ENCODE assay signal across 32 cellular contexts in genomic region chr4:99362768-99363167, GRCh38. TPM values are rescaled to one million over a fixed set of nuclear protein-coding genes. Genes with fewer than 3 reads are reported as not detected.
A peak's percentile ranks its signal among the peaks of the same experiment; 100 is the strongest.
DNase-seq lines count a peak whose midpoint lies in the region; ATAC-seq and TF ChIP-seq lines count a peak whose summit lies in the region.
"Had no signal": no experiment of that assay in that cellular context is flagged by ENCODE, and none has a peak within 500 bp of the region (broad histone marks: within the 10 kb centered on the region; RNA-seq: fewer than 3 reads in every experiment).

No MANE protein-coding gene starts in this region.

- ATAC-seq in left ventricle myocardium superior (peak; percentile 94), T-helper 17 cell (no peak)
- no peak for ATAC-seq in stimulated activated naive CD8-positive, alpha-beta T cell treated with anti-CD3 and anti-CD28 coated beads, Interleukin-15, Interleukin-2, amounts not matched to agents 100 U/mL and 50 U/mL, for 24 hours
- ATAC-seq: activated T-cell treated with anti-CD3 and anti-CD28 coated beads, Interleukin-2, amount 50 U/mL, for 72 hours; left lung; naive thymus-derived CD4-positive, alpha-beta T cell; stimulated activated naive CD8-positive, alpha-beta T cell treated with anti-CD3 and anti-CD28 coated beads, Interleukin-15, amount 100 ng/mL, for 72 hours had no signal

- H3K27ac Mint-ChIP-seq in T-helper 17 cell: no peak overlapping the region
- H3K27ac Mint-ChIP-seq: activated CD4-positive, alpha-beta T cell treated with anti-CD3 and anti-CD28 coated beads, Interleukin-2, amount 10 ng/mL, durations not matched to agents 7 days and 5 days; activated T-cell treated with anti-CD3 and anti-CD28 coated beads, Interleukin-2, amount 50 U/mL, for 72 hours; immature natural killer cell; mesothelial cell of epicardium; naive thymus-derived CD4-positive, alpha-beta T cell; stimulated activated naive CD8-positive, alpha-beta T cell treated with anti-CD3 and anti-CD28 coated beads, Interleukin-15, amount 100 ng/mL, for 72 hours had no signal

- H3K36me3 ChIP-seq in ascending aorta (no peaks in the 10 kb centered on the region), tibial artery (no peaks in the 10 kb centered on the region)
- H3K36me3 ChIP-seq: BLaER1 treated with 17β-estradiol and CSF1 and Interleukin-3, amounts not matched to agents 10 nM and 100 nM; left lung; WERI-Rb-1 had no signal

- peaks cover 3% of the 10 kb centered on the region for H3K4me1 Mint-ChIP-seq in T-helper 17 cell
- H3K4me1 Mint-ChIP-seq: activated CD4-positive, alpha-beta T cell treated with anti-CD3 and anti-CD28 coated beads, Interleukin-2, amount 10 ng/mL, durations not matched to agents 7 days and 5 days; stimulated activated naive CD8-positive, alpha-beta T cell treated with anti-CD3 and anti-CD28 coated beads, Interleukin-15, amount 100 ng/mL, for 72 hours had no signal

- DNase-seq in NCI-H524 (lab: John Stamatoyannopoulos, UW): peak; percentile 54 to 78
- DNase-seq in ascending aorta (ENCODE audit: low spot score in 2 of 2): no peak
- DNase-seq in left ventricle myocardium superior: peak; percentile 36
- peak in 1 of 2 donors; percentile 70 for DNase-seq in tibial artery
- no peak for DNase-seq in T-helper 17 cell
- no peak for DNase-seq in stimulated activated naive CD8-positive, alpha-beta T cell treated with anti-CD3 and anti-CD28 coated beads, Interleukin-15, Interleukin-2, amounts not matched to agents 100 U/mL and 50 U/mL, for 24 hours
- no peak for DNase-seq in H4 (ENCODE audit: low spot score)
- DNase-seq: activated CD4-positive, alpha-beta T cell treated with anti-CD3 and anti-CD28 coated beads, Interleukin-2, amount 10 ng/mL, durations not matched to agents 7 days and 5 days; activated naive CD4-positive, alpha-beta T cell treated with Interleukin-2 at 50 U/mL for 16 hours; activated T-cell treated with anti-CD3 and anti-CD28 coated beads, Interleukin-2, amount 50 U/mL, for 72 hours; COR-L47; cortex of kidney; hypothalamus; immature natural killer cell; left lung; MV-4-11; naive thymus-derived CD4-positive, alpha-beta T cell; NCI-H146; NCI-H2107; NCI-H446 treated with DMSO at 0.1 percent for 48 hours; NK-92 treated with Interleukin-12 subunit alpha and Interleukin-12 subunit beta, amount 100 ng/mL, for 24 hours; nucleus accumbens; small intestine; stimulated activated naive CD8-positive, alpha-beta T cell treated with anti-CD3 and anti-CD28 coated beads, Interleukin-15, amount 100 ng/mL, for 72 hours; SW 1271; T1000; trophoblast cell; WERI-Rb-1 had no signal

- peak overlapping the region; percentile 72 to 74 for H3K27ac ChIP-seq in ascending aorta
- peak overlapping the region; percentile 47 to 69 for H3K27ac ChIP-seq in tibial artery
- H3K27ac ChIP-seq: BLaER1 treated with 17β-estradiol and CSF1 and Interleukin-3, amounts not matched to agents 10 nM and 100 nM; left lung; WERI-Rb-1 had no signal

- H3K9me3 ChIP-seq in ascending aorta (peaks cover 0 to 2% of the 10 kb centered on the region in 2 donors), tibial artery (peaks cover 0 to 8% (median 0%) of the 10 kb centered on the region in 3 donors), T-helper 17 cell (ENCODE audit: control insufficient read depth, low read length, poor library complexity, severe bottlenecking) (no peaks in the 10 kb centered on the region)

- H3K27me3 ChIP-seq in ascending aorta (no peaks in the 10 kb centered on the region), tibial artery (no peaks in the 10 kb centered on the region)
- H3K27me3 ChIP-seq: BLaER1 treated with 17β-estradiol and CSF1 and Interleukin-3, amounts not matched to agents 10 nM and 100 nM; left lung had no signal

- H3K4me1 ChIP-seq in ascending aorta (peaks cover 3 to 24% of the 10 kb centered on the region in 2 donors), tibial artery (peaks cover 0 to 40% (median 15%) of the 10 kb centered on the region in 4 donors)
- H3K4me1 ChIP-seq: BLaER1 treated with 17β-estradiol and CSF1 and Interleukin-3, amounts not matched to agents 10 nM and 100 nM; left lung had no signal

- no peak overlapping the region for H3K4me3 ChIP-seq in ascending aorta
- no peak overlapping the region for H3K4me3 ChIP-seq in tibial artery
- H3K4me3 ChIP-seq: BLaER1 treated with 17β-estradiol and CSF1 and Interleukin-3, amounts not matched to agents 10 nM and 100 nM; left lung had no signal

- intact Hi-C loops in ascending aorta (cut with DNase I) (no loop called here), left ventricle myocardium superior (cut with micrococcal nuclease) (no loop called here), tibial artery (cut with DNase I; ENCODE audit: low total_unique reads) (no loop called here)

- no peaks in the 10 kb centered on the region for H3K36me3 Mint-ChIP-seq in T-helper 17 cell (ENCODE audit: low read depth)
- H3K36me3 Mint-ChIP-seq: immature natural killer cell; naive thymus-derived CD4-positive, alpha-beta T cell had no signal

- peaks cover 12% of the 10 kb centered on the region for H3K27me3 Mint-ChIP-seq in T-helper 17 cell

- TF ChIP-seq CTCF in ascending aorta (IDR thresholded peaks at IDR 0.05): no peak
- TF ChIP-seq CTCF in tibial artery (IDR thresholded peaks at IDR 0.05): no peak

- H3K4me3 Mint-ChIP-seq in T-helper 17 cell: no peak overlapping the region
- H3K4me3 Mint-ChIP-seq: activated CD4-positive, alpha-beta T cell treated with anti-CD3 and anti-CD28 coated beads, Interleukin-2, amount 10 ng/mL, durations not matched to agents 7 days and 5 days; activated T-cell treated with anti-CD3 and anti-CD28 coated beads, Interleukin-2, amount 50 U/mL, for 72 hours; immature natural killer cell; mesothelial cell of epicardium; naive thymus-derived CD4-positive, alpha-beta T cell; stimulated activated naive CD8-positive, alpha-beta T cell treated with anti-CD3 and anti-CD28 coated beads, Interleukin-15, amount 100 ng/mL, for 72 hours had no signal

RNA-seq across cellular contexts. Expression of gene ADH1C, which starts 10.2 kb away (rescaled TPM):
- 4.6 TPM for total RNA-seq in ascending aorta
- 7.6 TPM for total RNA-seq in left ventricle myocardium superior
- not detected for total RNA-seq in T-helper 17 cell
- 0.06 and 1.6 TPM in 2 replicates for total RNA-seq in H4 (2014; rRNA removed; shearing (Covaris generic))
- total RNA-seq: activated CD4-positive, alpha-beta T cell treated with anti-CD3 and anti-CD28 coated beads, Interleukin-2, amount 10 ng/mL, durations not matched to agents 7 days and 5 days; activated T-cell treated with anti-CD3 and anti-CD28 coated beads, Interleukin-2, amount 50 U/mL, for 72 hours; Daoy; frontal cortex; naive thymus-derived CD4-positive, alpha-beta T cell had no signal

RNA-seq across cellular contexts. Expression of gene ADH1B, which starts 41.6 kb away (rescaled TPM):
- total RNA-seq in ascending aorta (650 TPM), left ventricle myocardium superior (110 TPM), T-helper 17 cell (not detected)
- total RNA-seq in H4 (2014; rRNA removed; shearing (Covaris generic)): not detected in 2 replicates
- total RNA-seq: activated CD4-positive, alpha-beta T cell treated with anti-CD3 and anti-CD28 coated beads, Interleukin-2, amount 10 ng/mL, durations not matched to agents 7 days and 5 days; activated T-cell treated with anti-CD3 and anti-CD28 coated beads, Interleukin-2, amount 50 U/mL, for 72 hours; Daoy; frontal cortex; mesothelial cell of epicardium; naive thymus-derived CD4-positive, alpha-beta T cell had no signal

Comparison
In these comparisons a context has a peak if more than half of its experiments do, and no peak if none do; other contexts are left out.
1. DNase-seq: peak in NCI-H524 (2 of 2) and left ventricle myocardium superior (single experiment); none in ascending aorta (0 of 2), T-helper 17 cell (0 of 3), stimulated activated naive CD8-positive, alpha-beta T cell treated with anti-CD3 and anti-CD28 coated beads, Interleukin-15, Interleukin-2, amounts not matched to agents 100 U/mL and 50 U/mL, for 24 hours (single experiment) and H4 (single experiment).
2. RNA of gene ADH1B, which starts 41.6 kb away (total RNA-seq): 650 TPM in ascending aorta (single experiment) and 110 TPM in left ventricle myocardium superior (single experiment); not detected in T-helper 17 cell and not detected in H4; every median in the first group is over 100 times any median in the second.